ENCODE assay signal across 23 cellular contexts in genomic region chr12:109604902-109605536, GRCh38. TPM values are rescaled to one million over a fixed set of nuclear protein-coding genes. Genes with fewer than 3 reads are reported as not detected.
DNase-seq lines count a peak whose midpoint lies in the region; ATAC-seq and TF ChIP-seq lines count a peak whose summit lies in the region.
"Had no signal": no experiment of that assay in that cellular context is flagged by ENCODE, and none has a peak within 500 bp of the region (broad histone marks: within the 10 kb centered on the region; RNA-seq: fewer than 3 reads in every experiment).

No MANE protein-coding gene starts in this region.

- no peak for TF ChIP-seq POLR2A in gastrocnemius medialis (IDR thresholded peaks at IDR 0.05)

- BruUV-seq in Panc1 (replicated peaks; lab: Mats Ljungman, UMichigan): no TSS peak

- H3K4me3 ChIP-seq in Panc1 (ENCODE audit: low read depth in 2 of 2, low read length in 2 of 2) (no peak overlapping the region), gastrocnemius medialis (no peak overlapping the region)
- H3K4me3 ChIP-seq: adrenal gland, breast epithelium, MG63, upper lobe of left lung had no signal

- ATAC-seq in Panc1: 0 out of 2 replicates have a peak, but pooled peaks have one; percentile 19
- no peak for ATAC-seq in gastrocnemius medialis
- ATAC-seq in HG03196 (IDR thresholded peaks at IDR 0.05; ENCODE audit: unreplicated experiment): no peak
- no peak for ATAC-seq in HG03378 (IDR thresholded peaks at IDR 0.05; ENCODE audit: unreplicated experiment)
- ATAC-seq: activated CD4-positive, CD25-positive, alpha-beta regulatory T cell treated with anti-CD3 and anti-CD28 coated beads, Interleukin-2, amount 50 U/mL, for 24 hours; naive thymus-derived CD4-positive, alpha-beta T cell; right cardiac atrium had no signal

- H3K27ac ChIP-seq in Panc1 (ENCODE audit: low read length) (no peak overlapping the region), layer of hippocampus (ENCODE audit: low read depth, low read length) (peak overlapping the region; percentile 93), gastrocnemius medialis (no peak overlapping the region)
- H3K27ac ChIP-seq: adrenal gland, breast epithelium, parathyroid adenoma, upper lobe of left lung had no signal

- CTCF ChIA-PET in Panc1 (lab: Charles Lee): interaction anchor here (0.6 kb wide), 1 partner anchor 240 kb away, joined by 4 read pairs; no protein-coding TSS in a partner anchor

- intact Hi-C loops in Panc1 (cut with micrococcal nuclease; ENCODE audit: unreplicated experiment): no loop called here
- intact Hi-C loops in gastrocnemius medialis (cut with DNase I; ENCODE audit: low total_unique reads): no loop called here

- no peaks in the 10 kb centered on the region for H3K4me1 ChIP-seq in Panc1 (ENCODE audit: control insufficient read depth, insufficient read depth, low read length)
- H3K4me1 ChIP-seq in gastrocnemius medialis: peaks cover 0 to 10% of the 10 kb centered on the region in 2 donors
- H3K4me1 ChIP-seq: adrenal gland, breast epithelium, upper lobe of left lung had no signal

- TF ChIP-seq CTCF in Panc1 (IDR thresholded peaks at IDR 0.05) (no peak), gastrocnemius medialis (IDR thresholded peaks at IDR 0.05 in 4 of 5, conservative IDR thresholded peaks at IDR 0.05 in 1 of 5) (no peak)

- in situ Hi-C loops in Panc1 (cut with HindIII; ENCODE audit: low pct_unique_long_range_greater_than_20kb, low sequenced_read_pairs): no loop called here
- in situ Hi-C loops in gastrocnemius medialis (cut with MboI; ENCODE audit: low sequenced_read_pairs in 4 of 4): loop anchor here in 2 of 4 donors (5.0 kb wide), 1 partner anchor 167 kb away; no protein-coding TSS in a partner anchor

- POLR2A ChIA-PET in Panc1 (lab: Charles Lee): no interaction called here

- DNase-seq in DMS53 (lab: John Stamatoyannopoulos, UW) (peak; percentile 59), DMS53 treated with DMSO at 0.1 percent for 48 hours (lab: John Stamatoyannopoulos, UW; ENCODE audit: unreplicated experiment) (no peak), NCI-H1092 (lab: John Stamatoyannopoulos, UW) (peak; percentile 16), Panc1 (ENCODE audit: low read depth, low spot score) (no peak), gastrocnemius medialis (no peak)
- DNase-seq: 8988T; activated CD4-positive, alpha-beta memory T cell treated with anti-CD3 and anti-CD28 coated beads, Interleukin-2, amount 10 ng/mL, durations not matched to agents 7 days and 5 days; activated T-cell treated with anti-CD3 and anti-CD28 coated beads for 4 hours; adrenal gland; mesenchymal stem cell; MG63; naive thymus-derived CD4-positive, alpha-beta T cell; NCI-H446 treated with DMSO at 0.1 percent for 48 hours; stimulated activated CD4-positive, alpha-beta T cell treated with anti-CD3 and anti-CD28 coated beads, Interleukin-15, amount 100 ng/mL, for 24 hours; stimulated activated CD8-positive, alpha-beta memory T cell treated with anti-CD3 and anti-CD28 coated beads, Interleukin-4, amount 100 ng/mL, for 48 hours; upper lobe of left lung had no signal

- H3K9me3 ChIP-seq in Panc1 (ENCODE audit: control insufficient read depth, insufficient read depth, low read depth, low read length) (no peaks in the 10 kb centered on the region), gastrocnemius medialis (no peaks in the 10 kb centered on the region)
- H3K9me3 ChIP-seq: adrenal gland, breast epithelium, MG63, upper lobe of left lung had no signal

- H3K27me3 ChIP-seq in Panc1 (ENCODE audit: control insufficient read depth, insufficient read depth, low read length): no peaks in the 10 kb centered on the region
- no peaks in the 10 kb centered on the region for H3K27me3 ChIP-seq in layer of hippocampus (ENCODE audit: control insufficient read depth, insufficient read depth, low read length)
- H3K27me3 ChIP-seq in gastrocnemius medialis: no peaks in the 10 kb centered on the region
- H3K27me3 ChIP-seq: adrenal gland, MG63, upper lobe of left lung had no signal

- no peaks in the 10 kb centered on the region for H3K36me3 ChIP-seq in Panc1 (ENCODE audit: control insufficient read depth, insufficient read depth, low read length)
- no peaks in the 10 kb centered on the region for H3K36me3 ChIP-seq in gastrocnemius medialis
- H3K36me3 ChIP-seq: adrenal gland, breast epithelium, MG63, upper lobe of left lung had no signal

RNA-seq across cellular contexts. Expression of gene MVK, which starts 31.4 kb away (rescaled TPM):
- total RNA-seq in Panc1 (2021; ENCODE audit: unreplicated experiment): 41.6 TPM
- 34.8 TPM for polyA plus RNA-seq in Panc1 (2012; ENCODE audit: insufficient read length)
- 10 to 100 TPM in 2 of 4 donors, 1 to 10 TPM in 2; 3.2 to 14.2 (median 9.1) TPM for total RNA-seq in gastrocnemius medialis

RNA-seq across cellular contexts. Expression of gene MMAB, which starts 31.7 kb away (rescaled TPM):
- total RNA-seq in Panc1 (2021; ENCODE audit: unreplicated experiment): 58.6 TPM
- polyA plus RNA-seq in Panc1 (2012; ENCODE audit: insufficient read length): 41.3 TPM
- total RNA-seq in gastrocnemius medialis: 10 to 100 TPM; 21.2 to 54.3 (median 25.6) TPM

Comparison
In these comparisons a context has a peak if more than half of its experiments do, and no peak if none do; other contexts are left out.
1. DNase-seq: peak in DMS53 (single experiment) and NCI-H1092 (single experiment); none in DMS53 treated with DMSO at 0.1 percent for 48 hours (single experiment), Panc1 (single experiment) and gastrocnemius medialis (0 of 2).